2 cellular contexts compared by ENCODE assay signal in genomic region chr15:43550527-43551363, GRCh38.
TF ChIP-seq lines count a peak whose summit lies in the region.

No MANE protein-coding gene starts in this region.

TF ChIP-seq in IMR-90, 13 proteins besides CTCF, POLR2A, EP300 and RAD21:
- TF ChIP-seq MXI1 (IDR thresholded peaks at IDR 0.05; ENCODE audit: borderline replicate concordance, low read depth, low read length) (no peak), MAZ (IDR thresholded peaks at IDR 0.05; ENCODE audit: borderline replicate concordance, low read depth, low read length) (no peak), RCOR1 (IDR thresholded peaks at IDR 0.05; ENCODE audit: insufficient replicate concordance, low read length) (no peak), CEBPB (IDR thresholded peaks at IDR 0.05; ENCODE audit: low read depth, low read length) (no peak), MAFK (IDR thresholded peaks at IDR 0.05; ENCODE audit: low read depth, low read length) (no peak), FOS (IDR thresholded peaks at IDR 0.05; ENCODE audit: low read depth, low read length) (no peak), BHLHE40 (IDR thresholded peaks at IDR 0.05; ENCODE audit: low read depth, low read length) (no peak)
TF ChIP-seq in IMR-90: peak in this region for 0.

TF ChIP-seq in GM12878, 131 proteins besides CTCF, POLR2A, EP300 and RAD21:
- no peak for TF ChIP-seq CUX1 (IDR thresholded peaks at IDR 0.05; ENCODE audit: insufficient replicate concordance, low read depth, low read length)
- no peak for TF ChIP-seq CHD1 (IDR thresholded peaks at IDR 0.05; ENCODE audit: low read depth, low read length)
- no peak for TF ChIP-seq ASH2L (IDR thresholded peaks at IDR 0.05; ENCODE audit: borderline replicate concordance, low read depth)
- no peak for TF ChIP-seq RELB (IDR thresholded peaks at IDR 0.05; ENCODE audit: low read depth)
- TF ChIP-seq FOXK2 (IDR thresholded peaks at IDR 0.05), result no peak
- no peak for TF ChIP-seq NFYA (IDR thresholded peaks at IDR 0.05; ENCODE audit: borderline replicate concordance, low read depth, low read length)
